1 cellular context compared by ENCODE assay signal in the genomic region with DNA sequence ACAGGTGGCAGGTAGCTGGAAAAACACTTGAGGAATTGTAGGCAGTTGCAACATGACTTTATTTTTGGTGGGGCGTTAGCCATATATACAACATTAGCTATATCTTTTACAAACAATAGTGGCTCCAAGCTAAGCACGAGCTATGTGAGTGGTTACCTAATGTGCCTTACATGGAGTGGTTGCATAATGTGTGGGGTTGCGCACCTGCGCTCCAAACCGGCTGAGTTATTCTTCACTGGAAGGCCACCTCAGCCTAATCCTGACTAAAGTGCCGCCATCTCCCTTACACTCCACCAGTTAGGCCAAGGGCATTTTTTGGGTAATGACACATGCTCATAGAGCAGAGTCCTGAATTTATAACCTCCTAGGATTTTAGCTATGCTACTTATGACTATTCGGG.
TF ChIP-seq lines count a peak whose summit lies in the region.

No MANE protein-coding gene starts in this region.

TF ChIP-seq in HEK293, 187 proteins besides CTCF, POLR2A, EP300 and RAD21 (continued from another document):
- TF ChIP-seq PRDM4 (tag by site-specific recombination; IDR thresholded peaks at IDR 0.05) = no peak
- TF ChIP-seq SETDB1 (IDR thresholded peaks at IDR 0.05; ENCODE audit: insufficient read length, low read length) = peak; percentile 41
- TF ChIP-seq ZSCAN30 (tag by site-specific recombination; IDR thresholded peaks at IDR 0.05) = no peak
- TF ChIP-seq ZNF311 (tag by site-specific recombination; IDR thresholded peaks at IDR 0.05; ENCODE audit: borderline replicate concordance) = no peak
- no peak for TF ChIP-seq KLF10 (tag by site-specific recombination; IDR thresholded peaks at IDR 0.05)
- TF ChIP-seq ZNF626 (tag by site-specific recombination; IDR thresholded peaks at IDR 0.05) = no peak
- no peak for TF ChIP-seq SP2 (tag by site-specific recombination; IDR thresholded peaks at IDR 0.05)
